Comparison of ENCODE assay signal across 1 cellular context in genomic region chr14:64983439-64984310, GRCh38.
TF ChIP-seq lines count a peak whose summit lies in the region.

No MANE protein-coding gene starts in this region.

TF ChIP-seq in GM12878, 131 proteins besides CTCF, POLR2A, EP300 and RAD21:
- TF ChIP-seq RAD51 (IDR thresholded peaks at IDR 0.05) = no peak
- TF ChIP-seq SMC3 (IDR thresholded peaks at IDR 0.05; ENCODE audit: borderline replicate concordance, low read length) = peak; percentile 60; the same call in 1 of the 2 replicates
- TF ChIP-seq CREB1 (IDR thresholded peaks at IDR 0.05; ENCODE audit: low read depth) = no peak
- TF ChIP-seq TCF7 (IDR thresholded peaks at IDR 0.05; ENCODE audit: borderline replicate concordance) = no peak
